Comparison of ENCODE assay signal across 10 cellular contexts in the genomic region with DNA sequence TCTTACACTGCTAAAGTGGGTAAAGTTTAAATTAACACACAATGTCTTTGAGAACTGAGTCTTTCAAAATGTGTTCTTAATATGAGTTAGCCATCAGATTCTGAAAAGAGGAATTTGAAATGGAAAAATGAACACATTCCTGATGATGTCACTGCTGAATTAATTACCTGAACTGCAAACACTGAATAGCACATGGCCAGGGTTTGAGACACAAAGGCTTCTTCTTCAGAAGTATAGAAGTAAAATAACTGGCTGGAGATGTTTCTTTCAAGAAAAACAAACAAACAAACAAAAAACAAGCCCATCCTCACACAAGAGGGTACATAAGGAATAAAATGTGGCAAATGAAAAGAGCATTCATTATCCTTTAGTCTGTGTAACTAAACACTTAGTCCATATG. TPM values are rescaled to one million over a fixed set of nuclear protein-coding genes. Genes with fewer than 3 reads are reported as not detected.
DNase-seq lines count a peak whose midpoint lies in the region; ATAC-seq and TF ChIP-seq lines count a peak whose summit lies in the region.
"Had no signal": no experiment of that assay in that cellular context is flagged by ENCODE, and none has a peak within 500 bp of the region (broad histone marks: within the 10 kb centered on the region; RNA-seq: fewer than 3 reads in every experiment).

No MANE protein-coding gene starts in this region.

- no peak for ATAC-seq in lower lobe of right lung
- ATAC-seq in HG02870 (IDR thresholded peaks at IDR 0.05; ENCODE audit: unreplicated experiment), result no peak
- ATAC-seq: stimulated activated effector memory CD8-positive, alpha-beta T cell treated with anti-CD3 and anti-CD28 coated beads, Interleukin-12 subunit alpha, Interleukin-12 subunit beta, amount 100 ng/mL, for 72 hours had no signal

- no peak for TF ChIP-seq EP300 in Ishikawa (IDR thresholded peaks at IDR 0.05; ENCODE audit: borderline replicate concordance)

- no peak overlapping the region for H3K4me3 ChIP-seq in lower lobe of right lung

- no peaks in the 10 kb centered on the region for H3K36me3 ChIP-seq in lower lobe of right lung

- TF ChIP-seq RAD21 in Ishikawa (IDR thresholded peaks at IDR 0.05; ENCODE audit: low read depth), result no peak

- H3K27ac Mint-ChIP-seq in chondrocyte (ENCODE audit: unreplicated experiment), result peak overlapping the region; percentile 99
- H3K27ac Mint-ChIP-seq in type B pancreatic cell, result peak overlapping the region; percentile 90
- H3K27ac Mint-ChIP-seq: immature natural killer cell; stimulated activated effector memory CD8-positive, alpha-beta T cell treated with anti-CD3 and anti-CD28 coated beads, Interleukin-12 subunit alpha, Interleukin-12 subunit beta, amount 100 ng/mL, for 72 hours had no signal

- H3K9me3 Mint-ChIP-seq in chondrocyte (ENCODE audit: low read depth) (no peaks in the 10 kb centered on the region), type B pancreatic cell (no peaks in the 10 kb centered on the region)
- H3K9me3 Mint-ChIP-seq: stimulated activated effector memory CD8-positive, alpha-beta T cell treated with anti-CD3 and anti-CD28 coated beads, Interleukin-12 subunit alpha, Interleukin-12 subunit beta, amount 100 ng/mL, for 72 hours had no signal

- peaks cover 5% of the 10 kb centered on the region for H3K4me1 ChIP-seq in lower lobe of right lung

- TF ChIP-seq CTCF in chondrocyte (IDR thresholded peaks at IDR 0.05) (no peak), lower lobe of right lung (IDR thresholded peaks at IDR 0.05) (no peak), type B pancreatic cell (conservative IDR thresholded peaks at IDR 0.05) (no peak)

- H3K36me3 Mint-ChIP-seq in chondrocyte (ENCODE audit: low read depth) (no peaks in the 10 kb centered on the region), type B pancreatic cell (no peaks in the 10 kb centered on the region)
- H3K36me3 Mint-ChIP-seq: immature natural killer cell; stimulated activated effector memory CD8-positive, alpha-beta T cell treated with anti-CD3 and anti-CD28 coated beads, Interleukin-12 subunit alpha, Interleukin-12 subunit beta, amount 100 ng/mL, for 72 hours had no signal

- intact Hi-C loops in lower lobe of right lung (cut with DNase I), result no loop called here

- H3K9me3 ChIP-seq in lower lobe of right lung, result no peaks in the 10 kb centered on the region

- no peaks in the 10 kb centered on the region for H3K27me3 ChIP-seq in lower lobe of right lung (ENCODE audit: low read depth)

- H3K4me3 Mint-ChIP-seq in chondrocyte (ENCODE audit: unreplicated experiment), result no peak overlapping the region
- peak overlapping the region; percentile 3 for H3K4me3 Mint-ChIP-seq in type B pancreatic cell
- H3K4me3 Mint-ChIP-seq: immature natural killer cell; stimulated activated effector memory CD8-positive, alpha-beta T cell treated with anti-CD3 and anti-CD28 coated beads, Interleukin-12 subunit alpha, Interleukin-12 subunit beta, amount 100 ng/mL, for 72 hours had no signal

- no peaks in the 10 kb centered on the region for H3K27me3 Mint-ChIP-seq in chondrocyte (ENCODE audit: low read depth)
- peaks cover 11% of the 10 kb centered on the region for H3K27me3 Mint-ChIP-seq in type B pancreatic cell

- H3K27ac ChIP-seq in lower lobe of right lung, result peak overlapping the region; percentile 32

- peaks cover 84% of the 10 kb centered on the region for H3K4me1 Mint-ChIP-seq in chondrocyte (ENCODE audit: low read depth)
- peaks cover 29% of the 10 kb centered on the region for H3K4me1 Mint-ChIP-seq in type B pancreatic cell (ENCODE audit: unreplicated experiment)

- no peak for DNase-seq in chondrocyte (ENCODE audit: low spot score)
- no peak for DNase-seq in lower lobe of right lung
- DNase-seq in type B pancreatic cell (ENCODE audit: extremely low spot score, unreplicated experiment), result no peak
- no peak for DNase-seq in Ammon's horn (ENCODE audit: low spot score)
- DNase-seq in NCI-H1436 (lab: John Stamatoyannopoulos, UW), result no peak
- DNase-seq: immature natural killer cell, NCI-H446 had no signal

TF ChIP-seq in Ishikawa, 13 proteins besides CTCF, POLR2A, EP300 and RAD21:
- TF ChIP-seq MAX (IDR thresholded peaks at IDR 0.05), result peak; percentile 53
- no peak for TF ChIP-seq CEBPB (IDR thresholded peaks at IDR 0.05)
- TF ChIP-seq TEAD4 (IDR thresholded peaks at IDR 0.05), result 0 out of 2 replicates have a peak, but pooled peaks have one; percentile 6
- TF ChIP-seq, protein P1, sequence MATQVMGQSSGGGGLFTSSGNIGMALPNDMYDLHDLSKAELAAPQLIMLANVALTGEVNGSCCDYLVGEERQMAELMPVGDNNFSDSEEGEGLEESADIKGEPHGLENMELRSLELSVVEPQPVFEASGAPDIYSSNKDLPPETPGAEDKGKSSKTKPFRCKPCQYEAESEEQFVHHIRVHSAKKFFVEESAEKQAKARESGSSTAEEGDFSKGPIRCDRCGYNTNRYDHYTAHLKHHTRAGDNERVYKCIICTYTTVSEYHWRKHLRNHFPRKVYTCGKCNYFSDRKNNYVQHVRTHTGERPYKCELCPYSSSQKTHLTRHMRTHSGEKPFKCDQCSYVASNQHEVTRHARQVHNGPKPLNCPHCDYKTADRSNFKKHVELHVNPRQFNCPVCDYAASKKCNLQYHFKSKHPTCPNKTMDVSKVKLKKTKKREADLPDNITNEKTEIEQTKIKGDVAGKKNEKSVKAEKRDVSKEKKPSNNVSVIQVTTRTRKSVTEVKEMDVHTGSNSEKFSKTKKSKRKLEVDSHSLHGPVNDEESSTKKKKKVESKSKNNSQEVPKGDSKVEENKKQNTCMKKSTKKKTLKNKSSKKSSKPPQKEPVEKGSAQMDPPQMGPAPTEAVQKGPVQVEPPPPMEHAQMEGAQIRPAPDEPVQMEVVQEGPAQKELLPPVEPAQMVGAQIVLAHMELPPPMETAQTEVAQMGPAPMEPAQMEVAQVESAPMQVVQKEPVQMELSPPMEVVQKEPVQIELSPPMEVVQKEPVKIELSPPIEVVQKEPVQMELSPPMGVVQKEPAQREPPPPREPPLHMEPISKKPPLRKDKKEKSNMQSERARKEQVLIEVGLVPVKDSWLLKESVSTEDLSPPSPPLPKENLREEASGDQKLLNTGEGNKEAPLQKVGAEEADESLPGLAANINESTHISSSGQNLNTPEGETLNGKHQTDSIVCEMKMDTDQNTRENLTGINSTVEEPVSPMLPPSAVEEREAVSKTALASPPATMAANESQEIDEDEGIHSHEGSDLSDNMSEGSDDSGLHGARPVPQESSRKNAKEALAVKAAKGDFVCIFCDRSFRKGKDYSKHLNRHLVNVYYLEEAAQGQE (IDR thresholded peaks at IDR 0.05; ENCODE audit: low read depth), result no peak

RNA-seq across cellular contexts. Expression of gene GLIS3, which starts 7.1 kb away (rescaled TPM):
- total RNA-seq in chondrocyte (21.2 to 28.4 TPM (median 27.9 TPM) in 3 replicates), lower lobe of right lung (22.7 TPM), type B pancreatic cell (ENCODE audit: low replicate concordance) (23.2 and 39.9 TPM in 2 replicates)
